In genomic region chr14:86450075-86450474, GRCh38 we compare ENCODE assay signal across 23 cellular contexts.
"Had no signal": no experiment of that assay in that cellular context is flagged by ENCODE, and none has a peak within 500 bp of the region (broad histone marks: within the 10 kb centered on the region; RNA-seq: fewer than 3 reads in every experiment).

No MANE protein-coding gene starts in this region.

- H3K27me3 Mint-ChIP-seq: activated naive CD4-positive, alpha-beta T cell treated with anti-CD3 and anti-CD28 coated beads, Interleukin-2, amount 10 ng/mL, durations not matched to agents 7 days and 5 days; naive thymus-derived CD8-positive, alpha-beta T cell had no signal

- H3K27ac Mint-ChIP-seq: activated naive CD4-positive, alpha-beta T cell treated with anti-CD3 and anti-CD28 coated beads, Interleukin-2, amount 10 ng/mL, durations not matched to agents 7 days and 5 days; naive thymus-derived CD8-positive, alpha-beta T cell; type B pancreatic cell had no signal

- H3K4me1 Mint-ChIP-seq: activated naive CD4-positive, alpha-beta T cell treated with anti-CD3 and anti-CD28 coated beads, Interleukin-2, amount 10 ng/mL, durations not matched to agents 7 days and 5 days; naive thymus-derived CD8-positive, alpha-beta T cell had no signal

- H3K4me3 Mint-ChIP-seq: activated naive CD4-positive, alpha-beta T cell treated with anti-CD3 and anti-CD28 coated beads, Interleukin-2, amount 10 ng/mL, durations not matched to agents 7 days and 5 days; activated T-cell treated with anti-CD3 and anti-CD28 coated beads, Interleukin-2, amount 50 U/mL, for 4 hours; naive thymus-derived CD8-positive, alpha-beta T cell; type B pancreatic cell had no signal

- ATAC-seq: activated T-cell treated with anti-CD3 and anti-CD28 coated beads, Interleukin-2, amount 50 U/mL, for 4 hours; foreskin keratinocyte; left cardiac atrium; naive thymus-derived CD8-positive, alpha-beta T cell; psoas muscle; right cardiac atrium had no signal

- H3K36me3 Mint-ChIP-seq: activated naive CD4-positive, alpha-beta T cell treated with anti-CD3 and anti-CD28 coated beads, Interleukin-2, amount 10 ng/mL, durations not matched to agents 7 days and 5 days; naive thymus-derived CD8-positive, alpha-beta T cell; type B pancreatic cell had no signal

- FAIRE-seq: bronchial epithelial cell, islet of Langerhans had no signal

- H3K4me3 ChIP-seq: ascending aorta, ovary, psoas muscle, skin epidermis, stomach, testis had no signal

- H3K9me3 Mint-ChIP-seq: type B pancreatic cell had no signal

- DNase-seq: activated CD4-positive, alpha-beta T cell treated with anti-CD3 and anti-CD28 coated beads, Interleukin-2, amount 50 U/mL, for 1 hour; activated CD4-positive, CD25-positive, alpha-beta regulatory T cell treated with anti-CD3 and anti-CD28 coated beads, Interleukin-2, amount 50 U/mL, for 72 hours; activated CD8-positive, alpha-beta memory T cell treated with anti-CD3 and anti-CD28 coated beads, Interleukin-2, amount 50 U/mL, for 4 hours; activated effector memory CD4-positive, alpha-beta T cell treated with Interleukin-2 at 50 U/mL for 16 hours; activated naive CD4-positive, alpha-beta T cell treated with anti-CD3 and anti-CD28 coated beads, Interleukin-2, amount 10 ng/mL, durations not matched to agents 7 days and 5 days; activated T-cell treated with anti-CD3 and anti-CD28 coated beads, Interleukin-2, amount 50 U/mL, for 4 hours; cerebellar nuclear complex; cortex of kidney; foreskin keratinocyte; hippocampal formation; left cardiac atrium; mesenchymal stem cell; naive thymus-derived CD8-positive, alpha-beta T cell; ovary; psoas muscle; right cardiac atrium; stomach; testis had no signal
